6 cellular contexts compared by ENCODE assay signal in genomic region chr19:17394891-17395415, GRCh38.
DNase-seq lines count a peak whose midpoint lies in the region; ATAC-seq lines count a peak whose summit lies in the region.

No MANE protein-coding gene starts in this region.

- no peak for ATAC-seq in HG03097 (IDR thresholded peaks at IDR 0.05; ENCODE audit: low FRiP score, unreplicated experiment)

- peak; percentile 33 to 56 for DNase-seq in NCI-H526 (lab: John Stamatoyannopoulos, UW)
- no peak for DNase-seq in NCI-H526 treated with DMSO at 0.1 percent for 48 hours (lab: John Stamatoyannopoulos, UW)
- DNase-seq in activated CD4-positive, CD25-positive, alpha-beta regulatory T cell treated with anti-CD3 and anti-CD28 coated beads, Interleukin-2, amount 50 U/mL, for 16 hours (ENCODE audit: low read depth, low spot score), result peak; percentile 42
- peak; percentile 37 for DNase-seq in fibroblast of the conjunctiva (ENCODE audit: low read depth)
- DNase-seq in stimulated activated CD4-positive, alpha-beta T cell treated with anti-CD3 and anti-CD28 coated beads, Interleukin-2, amount 100 ng/mL, for 48 hours, result peak; percentile 66 to 81
